Comparison of ENCODE assay signal across 16 cellular contexts in genomic region chr6:44016131-44016870, GRCh38.
DNase-seq lines count a peak whose midpoint lies in the region; ATAC-seq lines count a peak whose summit lies in the region.
"Had no signal": no experiment of that assay in that cellular context is flagged by ENCODE, and none has a peak within 500 bp of the region (broad histone marks: within the 10 kb centered on the region; RNA-seq: fewer than 3 reads in every experiment).

No MANE protein-coding gene starts in this region.

- ATAC-seq in HG03175 (IDR thresholded peaks at IDR 0.05; ENCODE audit: unreplicated experiment): no peak
- ATAC-seq in HG03039 (IDR thresholded peaks at IDR 0.05; ENCODE audit: unreplicated experiment): no peak
- ATAC-seq: left lobe of liver, Right ventricle myocardium inferior had no signal

- peak; percentile 12 for DNase-seq in activated effector memory CD4-positive, alpha-beta T cell treated with anti-CD3 and anti-CD28 coated beads, Interleukin-2, amount 50 U/mL, for 16 hours
- DNase-seq in activated effector memory CD4-positive, alpha-beta T cell treated with Interleukin-2 at 50 U/mL for 16 hours: no peak
- DNase-seq in astrocyte of the hippocampus (ENCODE audit: low read depth, low spot score) (peak; percentile 24), islet precursor cell (peak; percentile 68), DMS53 treated with DMSO at 0.1 percent for 48 hours (lab: John Stamatoyannopoulos, UW; ENCODE audit: unreplicated experiment) (no peak)
- DNase-seq in effector CD8-positive, alpha-beta T cell (lab: John Stamatoyannopoulos, UW): no peak
- DNase-seq: activated CD4-positive, alpha-beta T cell treated with anti-CD3 and anti-CD28 coated beads for 1 hour; activated T-cell treated with anti-CD3 and anti-CD28 coated beads for 4 hours; CD4-positive, alpha-beta memory T cell; NCI-H2081; NCI-H82; T-helper 2 cell had no signal

Comparison
In these comparisons a context has a peak if more than half of its experiments do, and no peak if none do; other contexts are left out.
1. DNase-seq: peak in activated effector memory CD4-positive, alpha-beta T cell treated with anti-CD3 and anti-CD28 coated beads, Interleukin-2, amount 50 U/mL, for 16 hours (single experiment), astrocyte of the hippocampus (single experiment) and islet precursor cell (single experiment); none in activated effector memory CD4-positive, alpha-beta T cell treated with Interleukin-2 at 50 U/mL for 16 hours (single experiment), DMS53 treated with DMSO at 0.1 percent for 48 hours (single experiment) and effector CD8-positive, alpha-beta T cell (single experiment).